In the genomic region with DNA sequence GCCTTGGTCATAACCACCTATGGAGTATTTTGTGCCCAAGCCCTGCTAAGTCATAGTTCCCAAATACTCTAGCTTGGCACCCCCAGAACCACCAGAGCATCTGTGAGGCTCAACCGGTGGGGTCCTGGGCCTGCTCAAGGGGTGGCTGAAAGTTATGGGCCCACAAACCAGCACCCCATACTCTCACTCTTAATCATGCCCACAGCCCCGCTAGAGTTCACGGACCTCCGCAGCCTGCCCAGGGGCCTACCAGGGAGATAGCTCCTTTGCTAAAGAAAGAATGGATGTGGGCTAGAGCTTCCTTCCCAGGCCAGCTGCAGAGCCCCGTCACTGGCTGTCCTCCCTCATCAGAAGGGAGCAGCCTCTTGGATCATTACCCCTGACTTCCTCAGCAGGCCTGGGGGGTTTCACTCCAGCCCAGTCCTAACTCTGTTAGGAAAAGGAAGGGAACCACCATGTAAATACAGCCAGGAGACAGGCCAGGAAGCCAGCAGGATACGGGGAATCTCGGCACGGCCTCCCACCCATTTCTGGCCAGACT, we compare ENCODE assay signal across 9 cellular contexts. TPM values are rescaled to one million over a fixed set of nuclear protein-coding genes. Genes with fewer than 3 reads are reported as not detected.
A peak's percentile ranks its signal among the peaks of the same experiment; 100 is the strongest.
DNase-seq lines count a peak whose midpoint lies in the region; ATAC-seq and TF ChIP-seq lines count a peak whose summit lies in the region.
"Had no signal": no experiment of that assay in that cellular context is flagged by ENCODE, and none has a peak within 500 bp of the region (broad histone marks: within the 10 kb centered on the region; RNA-seq: fewer than 3 reads in every experiment).

No MANE protein-coding gene starts in this region.

- ATAC-seq in stimulated activated memory B cell treated with anti-CD40 and anti-IgM and Interleukin-4, amounts not matched to agents 10 μg/mL and 1 μg/mL and 100 μg/mL, for 72 hours, result no peak

- no peak overlapping the region for H3K27ac ChIP-seq in iPS DF 6.9 (ENCODE audit: low read length)

- H3K4me1 ChIP-seq in iPS DF 6.9 (ENCODE audit: control insufficient read depth, insufficient read depth, low read length), result peaks cover 23% of the 10 kb centered on the region

- intact Hi-C loops in activated T-helper 1 cell treated with anti-CD3 and anti-CD28 coated beads, Interleukin-12 subunit alpha, Interleukin-12 subunit beta, Interleukin-2, Interleukin-4 antibody, amounts not matched to agents 30 ng/mL and 10 ng/mL and 1 ng/mL, durations not matched to agents 14 hours and 24 hours and 36 hours (cut with micrococcal nuclease), result loop anchor here (2.0 kb wide), 1 partner anchor 341 kb away; no protein-coding TSS in a partner anchor

- peaks cover 58% of the 10 kb centered on the region for H3K4me1 Mint-ChIP-seq in HFFc6 (ENCODE audit: low read depth)
- peaks cover 70% of the 10 kb centered on the region for H3K4me1 Mint-ChIP-seq in activated T-helper 1 cell treated with anti-CD3 and anti-CD28 coated beads, Interleukin-12 subunit alpha, Interleukin-12 subunit beta, Interleukin-2, Interleukin-4 antibody, amounts not matched to agents 30 ng/mL and 10 ng/mL and 1 ng/mL, durations not matched to agents 14 hours and 24 hours and 36 hours (ENCODE audit: low read depth)
- peaks cover 85% of the 10 kb centered on the region for H3K4me1 Mint-ChIP-seq in stimulated activated memory B cell treated with anti-CD40 and anti-IgM and Interleukin-4, amounts not matched to agents 10 μg/mL and 1 μg/mL and 100 μg/mL, for 72 hours

- H3K9me3 ChIP-seq in iPS DF 6.9 (ENCODE audit: control insufficient read depth, insufficient read depth, low read length), result no peaks in the 10 kb centered on the region
- H3K9me3 ChIP-seq: mucosa of descending colon had no signal

- H3K4me3 ChIP-seq in iPS DF 6.9 (ENCODE audit: low read length), result peak overlapping the region; percentile 71; the same call in 1 of the 2 replicates

- H3K9me3 Mint-ChIP-seq in HFFc6, result no peaks in the 10 kb centered on the region
- H3K9me3 Mint-ChIP-seq in activated T-helper 1 cell treated with anti-CD3 and anti-CD28 coated beads, Interleukin-12 subunit alpha, Interleukin-12 subunit beta, Interleukin-2, Interleukin-4 antibody, amounts not matched to agents 30 ng/mL and 10 ng/mL and 1 ng/mL, durations not matched to agents 14 hours and 24 hours and 36 hours, result no peaks in the 10 kb centered on the region
- no peaks in the 10 kb centered on the region for H3K9me3 Mint-ChIP-seq in stimulated activated memory B cell treated with anti-CD40 and anti-IgM and Interleukin-4, amounts not matched to agents 10 μg/mL and 1 μg/mL and 100 μg/mL, for 72 hours

- DNase-seq in HFFc6 (no peak), iPS DF 6.9 (ENCODE audit: low read depth, low spot score) (no peak), NCI-H2107 treated with DMSO at 0.1 percent for 48 hours (lab: John Stamatoyannopoulos, UW; ENCODE audit: unreplicated experiment) (no peak), NCI-H1105 (lab: John Stamatoyannopoulos, UW) (no peak), NOMO-1 (lab: John Stamatoyannopoulos, UW; ENCODE audit: unreplicated experiment in 2 of 2) (no peak), A172 (ENCODE audit: low spot score) (no peak)
- no peak for DNase-seq in activated T-helper 1 cell treated with anti-CD3 and anti-CD28 coated beads, Interleukin-12 subunit alpha, Interleukin-12 subunit beta, Interleukin-2, Interleukin-4 antibody, amounts not matched to agents 30 ng/mL and 10 ng/mL and 1 ng/mL, durations not matched to agents 14 hours and 24 hours and 36 hours (ENCODE audit: low spot score)

- peaks cover 5% of the 10 kb centered on the region; the same call in 1 of the 2 replicates for H3K36me3 ChIP-seq in iPS DF 6.9 (ENCODE audit: control insufficient read depth, insufficient read depth, low read length)

- no peak for TF ChIP-seq CTCF in HFFc6 (IDR thresholded peaks at IDR 0.05)

- H3K27me3 Mint-ChIP-seq in HFFc6 (ENCODE audit: insufficient read depth), result peaks cover 3% of the 10 kb centered on the region; the same call in 1 of the 2 replicates
- H3K27me3 Mint-ChIP-seq in activated T-helper 1 cell treated with anti-CD3 and anti-CD28 coated beads, Interleukin-12 subunit alpha, Interleukin-12 subunit beta, Interleukin-2, Interleukin-4 antibody, amounts not matched to agents 30 ng/mL and 10 ng/mL and 1 ng/mL, durations not matched to agents 14 hours and 24 hours and 36 hours (ENCODE audit: insufficient read depth), result no peaks in the 10 kb centered on the region
- H3K27me3 Mint-ChIP-seq in stimulated activated memory B cell treated with anti-CD40 and anti-IgM and Interleukin-4, amounts not matched to agents 10 μg/mL and 1 μg/mL and 100 μg/mL, for 72 hours, result no peaks in the 10 kb centered on the region

- H3K27ac Mint-ChIP-seq in HFFc6, result peak overlapping the region; percentile 85
- H3K27ac Mint-ChIP-seq in activated T-helper 1 cell treated with anti-CD3 and anti-CD28 coated beads, Interleukin-12 subunit alpha, Interleukin-12 subunit beta, Interleukin-2, Interleukin-4 antibody, amounts not matched to agents 30 ng/mL and 10 ng/mL and 1 ng/mL, durations not matched to agents 14 hours and 24 hours and 36 hours, result peak overlapping the region; percentile 78
- H3K27ac Mint-ChIP-seq in stimulated activated memory B cell treated with anti-CD40 and anti-IgM and Interleukin-4, amounts not matched to agents 10 μg/mL and 1 μg/mL and 100 μg/mL, for 72 hours, result peak overlapping the region; percentile 75

- peak overlapping the region; percentile 96 for H3K4me3 Mint-ChIP-seq in HFFc6
- H3K4me3 Mint-ChIP-seq in activated T-helper 1 cell treated with anti-CD3 and anti-CD28 coated beads, Interleukin-12 subunit alpha, Interleukin-12 subunit beta, Interleukin-2, Interleukin-4 antibody, amounts not matched to agents 30 ng/mL and 10 ng/mL and 1 ng/mL, durations not matched to agents 14 hours and 24 hours and 36 hours, result peak overlapping the region; percentile 96
- peak overlapping the region; percentile 91 for H3K4me3 Mint-ChIP-seq in stimulated activated memory B cell treated with anti-CD40 and anti-IgM and Interleukin-4, amounts not matched to agents 10 μg/mL and 1 μg/mL and 100 μg/mL, for 72 hours

- no peaks in the 10 kb centered on the region for H3K36me3 Mint-ChIP-seq in HFFc6 (ENCODE audit: low read depth)
- H3K36me3 Mint-ChIP-seq in activated T-helper 1 cell treated with anti-CD3 and anti-CD28 coated beads, Interleukin-12 subunit alpha, Interleukin-12 subunit beta, Interleukin-2, Interleukin-4 antibody, amounts not matched to agents 30 ng/mL and 10 ng/mL and 1 ng/mL, durations not matched to agents 14 hours and 24 hours and 36 hours (ENCODE audit: low read depth), result no peaks in the 10 kb centered on the region
- H3K36me3 Mint-ChIP-seq in stimulated activated memory B cell treated with anti-CD40 and anti-IgM and Interleukin-4, amounts not matched to agents 10 μg/mL and 1 μg/mL and 100 μg/mL, for 72 hours, result peaks cover 2% of the 10 kb centered on the region

- H3K27me3 ChIP-seq in iPS DF 6.9 (ENCODE audit: control insufficient read depth, insufficient read depth, low read length), result no peaks in the 10 kb centered on the region

- WGBS in iPS DF 6.9 (ENCODE audit: insufficient coverage, insufficient read length), result no CpG with 5 or more reads among the region's 8 CpGs

RNA-seq across cellular contexts. Expression of a gene that starts 1.4 kb away (rescaled TPM):
- 10 to 100 TPM; 24.1 to 29.7 (median 28.7) TPM for total RNA-seq in HFFc6 (2021; fragmentation: NEBNext Ultra II Directional; extraction: Animal tissue kit (Norgen Biotek cat#: 25700))
- 81.0 and 87.5 TPM in 2 replicates for total RNA-seq in activated T-helper 1 cell treated with anti-CD3 and anti-CD28 coated beads, Interleukin-12 subunit alpha, Interleukin-12 subunit beta, Interleukin-2, Interleukin-4 antibody, amounts not matched to agents 30 ng/mL and 10 ng/mL and 1 ng/mL, durations not matched to agents 14 hours and 24 hours and 36 hours
- 51.8 and 53.2 TPM in 2 replicates for total RNA-seq in A172 (2014; rRNA removed; shearing (Covaris generic))

RNA-seq across cellular contexts. Expression of a gene that starts 4.8 kb away (rescaled TPM):
- total RNA-seq in HFFc6 (2021; fragmentation: NEBNext Ultra II Directional; extraction: Animal tissue kit (Norgen Biotek cat#: 25700)), result 1 to 10 TPM; 1.9 to 4.3 (median 3.0) TPM
- 45.8 and 46.2 TPM in 2 replicates for total RNA-seq in activated T-helper 1 cell treated with anti-CD3 and anti-CD28 coated beads, Interleukin-12 subunit alpha, Interleukin-12 subunit beta, Interleukin-2, Interleukin-4 antibody, amounts not matched to agents 30 ng/mL and 10 ng/mL and 1 ng/mL, durations not matched to agents 14 hours and 24 hours and 36 hours
- total RNA-seq in A172 (2014; rRNA removed; shearing (Covaris generic)), result 17.6 and 21.8 TPM in 2 replicates

RNA-seq across cellular contexts. Expression of a gene that starts 19.6 kb away (rescaled TPM):
- total RNA-seq in HFFc6 (2021; fragmentation: NEBNext Ultra II Directional; extraction: Animal tissue kit (Norgen Biotek cat#: 25700)), result 10 to 100 TPM; 31.3 to 36.6 (median 35.3) TPM
- 67.4 and 71.8 TPM in 2 replicates for total RNA-seq in activated T-helper 1 cell treated with anti-CD3 and anti-CD28 coated beads, Interleukin-12 subunit alpha, Interleukin-12 subunit beta, Interleukin-2, Interleukin-4 antibody, amounts not matched to agents 30 ng/mL and 10 ng/mL and 1 ng/mL, durations not matched to agents 14 hours and 24 hours and 36 hours
- total RNA-seq in A172 (2014; rRNA removed; shearing (Covaris generic)), result 64.1 and 68.5 TPM in 2 replicates

RNA-seq across cellular contexts. Expression of a gene that starts 21.2 kb away (rescaled TPM):
- total RNA-seq in HFFc6 (2021; fragmentation: NEBNext Ultra II Directional; extraction: Animal tissue kit (Norgen Biotek cat#: 25700)), result 1 to 10 TPM; 6.4 to 9.8 (median 7.0) TPM
- total RNA-seq in activated T-helper 1 cell treated with anti-CD3 and anti-CD28 coated beads, Interleukin-12 subunit alpha, Interleukin-12 subunit beta, Interleukin-2, Interleukin-4 antibody, amounts not matched to agents 30 ng/mL and 10 ng/mL and 1 ng/mL, durations not matched to agents 14 hours and 24 hours and 36 hours, result 18.5 and 19.5 TPM in 2 replicates
- 11.6 and 11.7 TPM in 2 replicates for total RNA-seq in A172 (2014; rRNA removed; shearing (Covaris generic))

RNA-seq across cellular contexts. Expression of a gene that starts 34.6 kb away (rescaled TPM):
- 1 to 10 TPM; 4.6 to 6.1 (median 5.4) TPM for total RNA-seq in HFFc6 (2021; fragmentation: NEBNext Ultra II Directional; extraction: Animal tissue kit (Norgen Biotek cat#: 25700))
- 5.1 and 6.4 TPM in 2 replicates for total RNA-seq in activated T-helper 1 cell treated with anti-CD3 and anti-CD28 coated beads, Interleukin-12 subunit alpha, Interleukin-12 subunit beta, Interleukin-2, Interleukin-4 antibody, amounts not matched to agents 30 ng/mL and 10 ng/mL and 1 ng/mL, durations not matched to agents 14 hours and 24 hours and 36 hours
- total RNA-seq in A172 (2014; rRNA removed; shearing (Covaris generic)), result 12.2 and 14.8 TPM in 2 replicates
